Comparison of ENCODE assay signal across 17 cellular contexts in the genomic region with DNA sequence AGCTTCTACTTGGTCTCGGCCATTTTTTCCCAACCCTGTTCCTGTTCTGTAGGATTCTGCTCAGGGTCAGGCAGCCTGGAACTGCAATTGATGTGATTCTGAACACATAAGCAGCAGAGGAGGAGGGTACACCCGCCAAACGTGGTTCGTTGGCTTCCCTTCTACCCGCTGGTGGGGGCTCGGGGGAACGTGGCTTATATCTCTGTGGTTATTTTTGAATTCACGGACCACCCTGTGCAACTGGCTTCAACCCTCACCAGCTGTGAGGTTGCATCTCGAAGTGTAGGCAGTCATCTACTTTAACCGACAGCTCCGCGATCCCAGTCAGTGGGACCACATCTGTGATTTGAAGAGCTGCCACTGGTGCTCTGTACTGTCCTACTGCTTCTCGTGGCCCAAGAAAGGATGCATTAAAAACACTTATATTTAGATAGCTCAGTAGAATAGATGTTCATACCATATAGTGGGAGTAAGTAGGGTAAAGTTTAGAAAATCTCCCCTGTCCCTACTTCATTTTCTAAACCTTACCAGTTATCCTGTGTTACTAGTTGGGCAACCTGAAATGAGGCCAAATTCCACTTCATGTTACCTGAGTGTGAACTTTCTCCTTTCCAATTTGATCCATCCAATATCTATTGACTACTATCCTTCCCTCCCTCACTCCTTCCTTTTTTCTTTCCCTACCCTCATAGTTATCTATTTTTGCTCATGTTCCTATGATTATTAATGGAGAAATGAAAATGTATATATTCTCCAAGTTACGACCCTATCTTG.
DNase-seq lines count a peak whose midpoint lies in the region; ATAC-seq, FAIRE-seq and TF ChIP-seq lines count a peak whose summit lies in the region.
"Had no signal": no experiment of that assay in that cellular context is flagged by ENCODE, and none has a peak within 500 bp of the region (broad histone marks: within the 10 kb centered on the region; RNA-seq: fewer than 3 reads in every experiment).

No MANE protein-coding gene starts in this region.

- H3K9me1 ChIP-seq in endothelial cell of umbilical vein (replicated peaks; ENCODE audit: control insufficient read depth, extremely low read depth, insufficient read depth, low read length): no peaks in the 10 kb centered on the region

- H3K4me3 ChIP-seq in left ventricle myocardium inferior (no peak overlapping the region), right atrium auricular region (no peak overlapping the region), endothelial cell of umbilical vein (replicated peaks in 1 of 3; ENCODE audit: insufficient read depth in 1 of 3, low read depth in 1 of 3, low read length in 3 of 3) (no peak overlapping the region)

- peaks cover 16% of the 10 kb centered on the region for H3K4me1 ChIP-seq in left ventricle myocardium inferior
- peaks cover 0 to 15% of the 10 kb centered on the region in 2 donors for H3K4me1 ChIP-seq in right atrium auricular region
- peaks cover 25% of the 10 kb centered on the region for H3K4me1 ChIP-seq in endothelial cell of umbilical vein (ENCODE audit: control insufficient read depth, extremely low read depth, insufficient read depth, low read length)

- no peak overlapping the region for H2AFZ ChIP-seq in endothelial cell of umbilical vein (ENCODE audit: low read depth, low read length)

- TF ChIP-seq POLR2A in endothelial cell of umbilical vein (IDR thresholded peaks at IDR 0.05; ENCODE audit: low read depth, low read length): no peak

- no TSS peak for BruUV-seq in endothelial cell of umbilical vein (replicated peaks; lab: Mats Ljungman, UMichigan)

- H3K79me2 ChIP-seq in endothelial cell of umbilical vein (ENCODE audit: control insufficient read depth, insufficient read depth, low read length): no peaks in the 10 kb centered on the region

- no peaks in the 10 kb centered on the region for H3K27me3 ChIP-seq in left ventricle myocardium inferior (ENCODE audit: low read depth)
- no peaks in the 10 kb centered on the region for H3K27me3 ChIP-seq in right atrium auricular region
- no peaks in the 10 kb centered on the region for H3K27me3 ChIP-seq in endothelial cell of umbilical vein (ENCODE audit: control insufficient read depth in 2 of 2, insufficient read depth in 2 of 2, low read length in 2 of 2)
- H3K27me3 ChIP-seq: cardiac muscle cell had no signal

- no peak overlapping the region for H3K9ac ChIP-seq in endothelial cell of umbilical vein (replicated peaks; ENCODE audit: extremely low read depth, insufficient read depth, low read length)

- H4K20me1 ChIP-seq in endothelial cell of umbilical vein (replicated peaks; ENCODE audit: control insufficient read depth, extremely low read depth, insufficient read depth, low read length): no peaks in the 10 kb centered on the region

- no peak for ATAC-seq in GM18858 (IDR thresholded peaks at IDR 0.05; ENCODE audit: unreplicated experiment)

- dilution Hi-C loops in endothelial cell of umbilical vein (cut with MboI; ENCODE audit: extremely low pct_ligation_motif_present, low sequenced_read_pairs): no loop called here

- peak; percentile 66 for FAIRE-seq in endothelial cell of umbilical vein (lab: Jason Lieb, UNC)
- FAIRE-seq: endometrium, urothelium cell line had no signal

- DNase-seq in left ventricle myocardium inferior (no peak), right atrium auricular region (ENCODE audit: low spot score) (no peak), endothelial cell of umbilical vein (ENCODE audit: low read depth, low spot score) (no peak), superior temporal gyrus (ENCODE audit: extremely low spot score) (peak; percentile 6), NCI-H1694 treated with DMSO at 0.1 percent for 48 hours (lab: John Stamatoyannopoulos, UW) (no peak), MV-4-11 (lab: John Stamatoyannopoulos, UW) (no peak)
- DNase-seq: activated CD4-positive, CD25-positive, alpha-beta regulatory T cell treated with anti-CD3 and anti-CD28 coated beads, Interleukin-2, amount 50 U/mL, for 72 hours; activated gamma-delta T cell treated with Interleukin-2 at 50 U/mL for 16 hours; C1 segment of cervical spinal cord; NCI-H1417 treated with DMSO at 0.1 percent for 48 hours; NCI-H446 treated with DMSO at 0.1 percent for 48 hours; stimulated activated CD8-positive, alpha-beta memory T cell treated with anti-CD3 and anti-CD28 coated beads, Interleukin-4, amount 100 ng/mL, for 48 hours had no signal

- intact Hi-C loops in left ventricle myocardium inferior (cut with micrococcal nuclease): no loop called here
- intact Hi-C loops in endothelial cell of umbilical vein (cut with micrococcal nuclease): loop anchor here (10.0 kb wide), 1 partner anchor 1373 kb away; a partner anchor contains a TSS

- peak overlapping the region; percentile 97 for H3K27ac ChIP-seq in left ventricle myocardium inferior (replicated peaks)
- H3K27ac ChIP-seq in right atrium auricular region: no peak overlapping the region
- peak overlapping the region; percentile 89 for H3K27ac ChIP-seq in KOPT-K1 (ENCODE audit: low read depth, low read length, poor library complexity, severe bottlenecking)
- no peak overlapping the region for H3K27ac ChIP-seq in endothelial cell of umbilical vein (ENCODE audit: insufficient read depth, low read depth, low read length)

- H3K36me3 ChIP-seq in left ventricle myocardium inferior (no peaks in the 10 kb centered on the region), right atrium auricular region (no peaks in the 10 kb centered on the region), KOPT-K1 (ENCODE audit: insufficient read depth, low read length) (no peaks in the 10 kb centered on the region), endothelial cell of umbilical vein (ENCODE audit: control insufficient read depth in 2 of 2, extremely low read depth in 1 of 2, insufficient read depth in 2 of 2, low read length in 2 of 2) (no peaks in the 10 kb centered on the region)
- H3K36me3 ChIP-seq: cardiac muscle cell had no signal

- TF ChIP-seq CTCF in left ventricle myocardium inferior (IDR thresholded peaks at IDR 0.05; ENCODE audit: borderline replicate concordance) (no peak), right atrium auricular region (IDR thresholded peaks at IDR 0.05) (no peak), endothelial cell of umbilical vein (IDR thresholded peaks at IDR 0.05; ENCODE audit: extremely low read depth in 1 of 2, insufficient read depth in 1 of 2, low read depth in 1 of 2, low read length in 2 of 2) (no peak)

- H3K9me3 ChIP-seq in left ventricle myocardium inferior (replicated peaks) (no peaks in the 10 kb centered on the region), right atrium auricular region (no peaks in the 10 kb centered on the region), KOPT-K1 (ENCODE audit: insufficient read depth, low read length, poor library complexity, severe bottlenecking) (no peaks in the 10 kb centered on the region), endothelial cell of umbilical vein (replicated peaks; ENCODE audit: control insufficient read depth, insufficient read depth, low read length) (no peaks in the 10 kb centered on the region)

- H3K4me2 ChIP-seq in endothelial cell of umbilical vein (ENCODE audit: insufficient read depth, low read length): no peak overlapping the region

- POLR2A ChIA-PET in endothelial cell of umbilical vein (lab: Charles Lee): interaction anchor here (0.6 kb wide), 1 partner anchor 82 kb away, joined by 8 read pairs; no protein-coding TSS in a partner anchor

- CTCF ChIA-PET in endothelial cell of umbilical vein (lab: Charles Lee): interaction anchor here (1.0 kb wide), 1 partner anchor 11 kb away, joined by 3 read pairs; no protein-coding TSS in a partner anchor

TF ChIP-seq in endothelial cell of umbilical vein, 7 proteins besides CTCF, POLR2A, EP300 and RAD21:
- TF ChIP-seq EZH2 (IDR thresholded peaks at IDR 0.05; ENCODE audit: borderline replicate concordance, low read depth, low read length, severe bottlenecking) (no peak), JUN (IDR thresholded peaks at IDR 0.05; ENCODE audit: borderline replicate concordance, insufficient read depth, insufficient read length, low read depth) (no peak)

Comparison
In these comparisons a context has a peak if more than half of its experiments do, and no peak if none do; other contexts are left out.
1. H3K27ac ChIP-seq: peak in left ventricle myocardium inferior (single experiment) and KOPT-K1 (single experiment); none in right atrium auricular region (0 of 2) and endothelial cell of umbilical vein (single experiment).